Comparison of ENCODE assay signal across 8 cellular contexts in genomic region chr10:77638766-77639101, GRCh38. TPM values are rescaled to one million over a fixed set of nuclear protein-coding genes. Genes with fewer than 3 reads are reported as not detected.
DNase-seq lines count a peak whose midpoint lies in the region; ATAC-seq lines count a peak whose summit lies in the region.

No MANE protein-coding gene starts in this region.

- peak overlapping the region in 6 of 11 experiments; percentile 39 to 80 (median 64); a peak in 6 of 22 replicates for H3K9ac ChIP-seq in BLaER1 treated with 17β-estradiol and CSF1 and Interleukin-3, amounts not matched to agents 10 nM and 100 nM
- H3K9ac ChIP-seq in NT2/D1 (ENCODE audit: insufficient read length, low read depth): peak overlapping the region; percentile 74
- peak overlapping the region; percentile 10 for H3K9ac ChIP-seq in trophoblast cell (ENCODE audit: low read length)

- H3K4me3 Mint-ChIP-seq in activated T-helper 1 cell treated with anti-CD3 and anti-CD28 coated beads, Interleukin-12 subunit alpha, Interleukin-12 subunit beta, Interleukin-2, Interleukin-4 antibody, amounts not matched to agents 30 ng/mL and 10 ng/mL and 1 ng/mL, durations not matched to agents 14 hours and 24 hours and 36 hours: no peak overlapping the region

- peak overlapping the region; percentile 94 for H2BK120ac ChIP-seq in trophoblast cell (ENCODE audit: insufficient read depth, low read length, poor library complexity)

- H4K8ac ChIP-seq in trophoblast cell (ENCODE audit: low read depth, low read length): peak overlapping the region; percentile 68

- H3K4ac ChIP-seq in trophoblast cell (ENCODE audit: low read depth, low read length): peak overlapping the region; percentile 44

- H2BK5ac ChIP-seq in trophoblast cell (ENCODE audit: low read depth, low read length, poor library complexity): peak overlapping the region; percentile 81

- peaks cover 74 to 78% (median 76%) of the 10 kb centered on the region in 11 experiments for H3K27me3 ChIP-seq in BLaER1 treated with 17β-estradiol and CSF1 and Interleukin-3, amounts not matched to agents 10 nM and 100 nM
- H3K27me3 ChIP-seq in NT2/D1 (ENCODE audit: insufficient read depth, insufficient read length) (peaks cover 55% of the 10 kb centered on the region), esophagus (ENCODE audit: control insufficient read depth in 1 of 2, insufficient read depth in 2 of 2, low read length in 2 of 2) (no peaks in the 10 kb centered on the region), trophoblast cell (ENCODE audit: insufficient read depth, low read length) (no peaks in the 10 kb centered on the region)

- H3K9me3 ChIP-seq in BLaER1 treated with 17β-estradiol and CSF1 and Interleukin-3, amounts not matched to agents 10 nM and 100 nM (replicated peaks in 1 of 11): peaks cover 0 to 7% (median 0%) of the 10 kb centered on the region in 11 experiments; a peak in 1 of 22 replicates
- no peaks in the 10 kb centered on the region for H3K9me3 ChIP-seq in NT2/D1 (ENCODE audit: insufficient read depth, low read length)
- no peaks in the 10 kb centered on the region for H3K9me3 ChIP-seq in esophagus (ENCODE audit: control insufficient read depth in 2 of 2, insufficient read depth in 1 of 2, low read depth in 1 of 2, low read length in 1 of 2)
- no peaks in the 10 kb centered on the region for H3K9me3 ChIP-seq in trophoblast cell (ENCODE audit: insufficient read depth, low read depth, low read length)

- peak overlapping the region; percentile 97 for H3K18ac ChIP-seq in trophoblast cell (ENCODE audit: low read length)

- ATAC-seq in GM19463 (IDR thresholded peaks at IDR 0.05; ENCODE audit: unreplicated experiment): no peak
- ATAC-seq in HG03520 (IDR thresholded peaks at IDR 0.05; ENCODE audit: unreplicated experiment): no peak

- peak overlapping the region; percentile 68 for H3K14ac ChIP-seq in trophoblast cell (ENCODE audit: low read length)

- peaks cover 25% of the 10 kb centered on the region for H3K79me2 ChIP-seq in trophoblast cell (ENCODE audit: control insufficient read depth, insufficient read depth, low read length, poor library complexity)

- no peaks in the 10 kb centered on the region for H3K9me3 Mint-ChIP-seq in activated T-helper 1 cell treated with anti-CD3 and anti-CD28 coated beads, Interleukin-12 subunit alpha, Interleukin-12 subunit beta, Interleukin-2, Interleukin-4 antibody, amounts not matched to agents 30 ng/mL and 10 ng/mL and 1 ng/mL, durations not matched to agents 14 hours and 24 hours and 36 hours

- peak overlapping the region; percentile 19 for H2BK12ac ChIP-seq in trophoblast cell (ENCODE audit: low read length)

- no peak overlapping the region for H4K12ac ChIP-seq in trophoblast cell (ENCODE audit: low read depth, low read length)

- H3K79me1 ChIP-seq in trophoblast cell (ENCODE audit: low read length): peaks cover 36% of the 10 kb centered on the region

- no peak overlapping the region for H3K23ac ChIP-seq in trophoblast cell (ENCODE audit: low read length)

- no peak for DNase-seq in NT2/D1 (ENCODE audit: low read depth, low spot score)
- DNase-seq in trophoblast cell: no peak
- no peak for DNase-seq in activated naive CD4-positive, alpha-beta T cell (lab: John Stamatoyannopoulos, UW)
- no peak for DNase-seq in activated T-helper 1 cell treated with anti-CD3 and anti-CD28 coated beads, Interleukin-12 subunit alpha, Interleukin-12 subunit beta, Interleukin-2, Interleukin-4 antibody, amounts not matched to agents 30 ng/mL and 10 ng/mL and 1 ng/mL, durations not matched to agents 14 hours and 24 hours and 36 hours (ENCODE audit: low spot score)

- H3K4me1 Mint-ChIP-seq in activated T-helper 1 cell treated with anti-CD3 and anti-CD28 coated beads, Interleukin-12 subunit alpha, Interleukin-12 subunit beta, Interleukin-2, Interleukin-4 antibody, amounts not matched to agents 30 ng/mL and 10 ng/mL and 1 ng/mL, durations not matched to agents 14 hours and 24 hours and 36 hours (ENCODE audit: low read depth): no peaks in the 10 kb centered on the region

- H3K36me3 ChIP-seq in BLaER1 treated with 17β-estradiol and CSF1 and Interleukin-3, amounts not matched to agents 10 nM and 100 nM: peaks cover 0 to 11% (median 0%) of the 10 kb centered on the region in 11 experiments; a peak in 1 of 22 replicates
- H3K36me3 ChIP-seq in NT2/D1 (ENCODE audit: insufficient read depth, insufficient read length, low read length) (no peaks in the 10 kb centered on the region), esophagus (ENCODE audit: control insufficient read depth in 2 of 2, insufficient read depth in 2 of 2, low read length in 1 of 2) (no peaks in the 10 kb centered on the region), trophoblast cell (ENCODE audit: control insufficient read depth in 1 of 2, insufficient read depth in 2 of 2, low read length in 2 of 2) (peaks cover 0 to 2% of the 10 kb centered on the region in 2 experiments)

- H3K27me3 Mint-ChIP-seq in activated T-helper 1 cell treated with anti-CD3 and anti-CD28 coated beads, Interleukin-12 subunit alpha, Interleukin-12 subunit beta, Interleukin-2, Interleukin-4 antibody, amounts not matched to agents 30 ng/mL and 10 ng/mL and 1 ng/mL, durations not matched to agents 14 hours and 24 hours and 36 hours (ENCODE audit: insufficient read depth): peaks cover 39% of the 10 kb centered on the region

- no peak overlapping the region for H2AK5ac ChIP-seq in trophoblast cell (ENCODE audit: low read length)

- intact Hi-C loops in activated T-helper 1 cell treated with anti-CD3 and anti-CD28 coated beads, Interleukin-12 subunit alpha, Interleukin-12 subunit beta, Interleukin-2, Interleukin-4 antibody, amounts not matched to agents 30 ng/mL and 10 ng/mL and 1 ng/mL, durations not matched to agents 14 hours and 24 hours and 36 hours (cut with micrococcal nuclease): no loop called here

- no peak overlapping the region for H2AFZ ChIP-seq in trophoblast cell (ENCODE audit: insufficient read depth, low read length, poor library complexity)

- peak overlapping the region in 1 of 11 experiments; percentile 8; a peak in 1 of 22 replicates for H3K27ac ChIP-seq in BLaER1 treated with 17β-estradiol and CSF1 and Interleukin-3, amounts not matched to agents 10 nM and 100 nM
- H3K27ac ChIP-seq in esophagus (ENCODE audit: low read depth in 2 of 2, low read length in 1 of 2) (no peak overlapping the region), trophoblast cell (ENCODE audit: low read depth, low read length) (no peak overlapping the region)

- peak overlapping the region; percentile 68 to 86 (median 74) for H3K4me3 ChIP-seq in BLaER1 treated with 17β-estradiol and CSF1 and Interleukin-3, amounts not matched to agents 10 nM and 100 nM
- H3K4me3 ChIP-seq in NT2/D1 (ENCODE audit: insufficient read length, low read depth): peak overlapping the region; percentile 58
- peak overlapping the region; percentile 53 to 67 for H3K4me3 ChIP-seq in esophagus (ENCODE audit: low read depth in 1 of 2, low read length in 2 of 2)
- peak overlapping the region; percentile 97 for H3K4me3 ChIP-seq in trophoblast cell (ENCODE audit: low read depth, low read length)

- H4K91ac ChIP-seq in trophoblast cell (ENCODE audit: low read depth, low read length): peak overlapping the region; percentile 97

- peak overlapping the region; percentile 96 to 99 (median 98) for H3K4me2 ChIP-seq in BLaER1 treated with 17β-estradiol and CSF1 and Interleukin-3, amounts not matched to agents 10 nM and 100 nM
- peak overlapping the region; percentile 91 for H3K4me2 ChIP-seq in trophoblast cell (ENCODE audit: low read length)

- H3K36me3 Mint-ChIP-seq in activated T-helper 1 cell treated with anti-CD3 and anti-CD28 coated beads, Interleukin-12 subunit alpha, Interleukin-12 subunit beta, Interleukin-2, Interleukin-4 antibody, amounts not matched to agents 30 ng/mL and 10 ng/mL and 1 ng/mL, durations not matched to agents 14 hours and 24 hours and 36 hours (ENCODE audit: low read depth): no peaks in the 10 kb centered on the region

- H4K20me1 ChIP-seq in BLaER1 treated with 17β-estradiol and CSF1 and Interleukin-3, amounts not matched to agents 10 nM and 100 nM: peaks cover 0 to 30% (median 12%) of the 10 kb centered on the region in 11 experiments; a peak in 13 of 22 replicates

- H3K27ac Mint-ChIP-seq in activated T-helper 1 cell treated with anti-CD3 and anti-CD28 coated beads, Interleukin-12 subunit alpha, Interleukin-12 subunit beta, Interleukin-2, Interleukin-4 antibody, amounts not matched to agents 30 ng/mL and 10 ng/mL and 1 ng/mL, durations not matched to agents 14 hours and 24 hours and 36 hours: no peak overlapping the region

- 32 to 33% methylated on average over 9 of the region's 9 CpGs for WGBS in esophagus, 2 donors
- no CpG with 5 or more reads among the region's 9 CpGs for WGBS in trophoblast cell (ENCODE audit: extremely low coverage, insufficient coverage, insufficient read length)

- peaks cover 17 to 36% (median 20%) of the 10 kb centered on the region in 10 experiments; a peak in 18 of 20 replicates for H3K4me1 ChIP-seq in BLaER1 treated with 17β-estradiol and CSF1 and Interleukin-3, amounts not matched to agents 10 nM and 100 nM
- no peaks in the 10 kb centered on the region for H3K4me1 ChIP-seq in NT2/D1 (ENCODE audit: insufficient read depth, insufficient read length)
- peaks cover 0 to 11% of the 10 kb centered on the region in 2 donors for H3K4me1 ChIP-seq in esophagus (ENCODE audit: control insufficient read depth in 2 of 2, insufficient read depth in 2 of 2, low read length in 1 of 2)
- peaks cover 10 to 23% of the 10 kb centered on the region in 2 experiments for H3K4me1 ChIP-seq in trophoblast cell (ENCODE audit: control insufficient read depth in 1 of 2, insufficient read depth in 2 of 2, low read length in 2 of 2)

RNA-seq across cellular contexts. Expression of gene KCNMA1, which starts 1.1 kb away (rescaled TPM):
- 10 to 100 TPM in 1 of 2 donors, 1 to 10 TPM in 1; 8.4 to 11.2 TPM for polyA plus RNA-seq in esophagus
- polyA plus RNA-seq in trophoblast cell (2013): 130 and 138 TPM in 2 replicates
- not detected in 2 replicates for total RNA-seq in activated T-helper 1 cell treated with anti-CD3 and anti-CD28 coated beads, Interleukin-12 subunit alpha, Interleukin-12 subunit beta, Interleukin-2, Interleukin-4 antibody, amounts not matched to agents 30 ng/mL and 10 ng/mL and 1 ng/mL, durations not matched to agents 14 hours and 24 hours and 36 hours

Comparison
In these comparisons a context has a peak if more than half of its experiments do, and no peak if none do; other contexts are left out.
1. H3K9ac ChIP-seq: peak in every context shown above with its lines; median percentile 74 in NT2/D1; 64 in BLaER1 treated with 17β-estradiol and CSF1 and Interleukin-3, amounts not matched to agents 10 nM and 100 nM; 10 in trophoblast cell.